2 cellular contexts compared by ENCODE assay signal in genomic region chr10:125836746-125837145, GRCh38.
TF ChIP-seq lines count a peak whose summit lies in the region.

No MANE protein-coding gene starts in this region.

TF ChIP-seq in HepG2, 621 proteins besides CTCF, POLR2A, EP300 and RAD21 (continues in another document):
- no peak for TF ChIP-seq ZNF546 (CRISPR knock-in tag; conservative IDR thresholded peaks at IDR 0.05)
- no peak for TF ChIP-seq NFYB (CRISPR knock-in tag; IDR thresholded peaks at IDR 0.05)
- TF ChIP-seq RERE (CRISPR knock-in tag; IDR thresholded peaks at IDR 0.05; ENCODE audit: low read depth), result no peak
- TF ChIP-seq RFXAP (CRISPR knock-in tag; IDR thresholded peaks at IDR 0.05; ENCODE audit: borderline replicate concordance), result no peak
- no peak for TF ChIP-seq ZNF564 (CRISPR knock-in tag; IDR thresholded peaks at IDR 0.05)
- TF ChIP-seq ARID2 (CRISPR knock-in tag; IDR thresholded peaks at IDR 0.05; ENCODE audit: borderline replicate concordance), result no peak
- no peak for TF ChIP-seq MEF2D (CRISPR knock-in tag; IDR thresholded peaks at IDR 0.05)
- no peak for TF ChIP-seq THAP11 (CRISPR knock-in tag; IDR thresholded peaks at IDR 0.05)
- no peak for TF ChIP-seq PHB2 (IDR thresholded peaks at IDR 0.05; ENCODE audit: partially characterized antibody)
- no peak for TF ChIP-seq BATF2 (CRISPR knock-in tag; IDR thresholded peaks at IDR 0.05)
- no peak for TF ChIP-seq ZMAT3 (CRISPR knock-in tag; conservative IDR thresholded peaks at IDR 0.05)
- TF ChIP-seq IRF1 (CRISPR knock-in tag; IDR thresholded peaks at IDR 0.05; ENCODE audit: low read depth), result no peak
- TF ChIP-seq ZBTB7A (CRISPR knock-in tag; IDR thresholded peaks at IDR 0.05), result no peak

TF ChIP-seq in SK-N-SH, 30 proteins besides CTCF, POLR2A, EP300 and RAD21:
- TF ChIP-seq JUND (IDR thresholded peaks at IDR 0.05) (no peak), IRF3 (IDR thresholded peaks at IDR 0.05; ENCODE audit: low read depth, low read length) (no peak), GATA2 (CRISPR knock-in tag; IDR thresholded peaks at IDR 0.05) (no peak)
